ENCODE assay signal across 2 cellular contexts in the genomic region with DNA sequence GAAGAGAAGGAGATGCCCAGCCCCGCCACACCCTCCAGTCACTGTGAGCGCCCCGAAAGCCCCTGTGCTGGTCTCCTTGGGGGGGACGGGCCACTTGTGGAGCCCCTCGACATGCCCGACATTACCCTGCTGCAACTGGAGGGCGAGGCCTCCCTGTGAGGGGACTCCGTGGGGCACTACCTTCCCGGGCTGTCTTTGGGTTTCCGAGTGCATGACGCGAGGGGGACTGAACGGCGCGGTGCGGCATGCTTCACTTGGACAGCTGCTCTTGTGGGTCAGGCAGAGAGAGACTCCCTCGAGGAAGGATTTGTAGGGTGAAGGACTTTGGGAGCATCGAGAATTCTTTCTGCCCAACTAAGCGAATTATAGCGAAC.
TF ChIP-seq lines count a peak whose summit lies in the region.

No MANE protein-coding gene starts in this region.

TF ChIP-seq in SK-N-SH, 30 proteins besides CTCF, POLR2A, EP300 and RAD21 (continued from another document):
- TF ChIP-seq, protein P1, sequence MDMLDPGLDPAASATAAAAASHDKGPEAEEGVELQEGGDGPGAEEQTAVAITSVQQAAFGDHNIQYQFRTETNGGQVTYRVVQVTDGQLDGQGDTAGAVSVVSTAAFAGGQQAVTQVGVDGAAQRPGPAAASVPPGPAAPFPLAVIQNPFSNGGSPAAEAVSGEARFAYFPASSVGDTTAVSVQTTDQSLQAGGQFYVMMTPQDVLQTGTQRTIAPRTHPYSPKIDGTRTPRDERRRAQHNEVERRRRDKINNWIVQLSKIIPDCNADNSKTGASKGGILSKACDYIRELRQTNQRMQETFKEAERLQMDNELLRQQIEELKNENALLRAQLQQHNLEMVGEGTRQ (IDR thresholded peaks at IDR 0.05; ENCODE audit: borderline replicate concordance, low read depth, low read length): no peak
- TF ChIP-seq, protein P2, sequence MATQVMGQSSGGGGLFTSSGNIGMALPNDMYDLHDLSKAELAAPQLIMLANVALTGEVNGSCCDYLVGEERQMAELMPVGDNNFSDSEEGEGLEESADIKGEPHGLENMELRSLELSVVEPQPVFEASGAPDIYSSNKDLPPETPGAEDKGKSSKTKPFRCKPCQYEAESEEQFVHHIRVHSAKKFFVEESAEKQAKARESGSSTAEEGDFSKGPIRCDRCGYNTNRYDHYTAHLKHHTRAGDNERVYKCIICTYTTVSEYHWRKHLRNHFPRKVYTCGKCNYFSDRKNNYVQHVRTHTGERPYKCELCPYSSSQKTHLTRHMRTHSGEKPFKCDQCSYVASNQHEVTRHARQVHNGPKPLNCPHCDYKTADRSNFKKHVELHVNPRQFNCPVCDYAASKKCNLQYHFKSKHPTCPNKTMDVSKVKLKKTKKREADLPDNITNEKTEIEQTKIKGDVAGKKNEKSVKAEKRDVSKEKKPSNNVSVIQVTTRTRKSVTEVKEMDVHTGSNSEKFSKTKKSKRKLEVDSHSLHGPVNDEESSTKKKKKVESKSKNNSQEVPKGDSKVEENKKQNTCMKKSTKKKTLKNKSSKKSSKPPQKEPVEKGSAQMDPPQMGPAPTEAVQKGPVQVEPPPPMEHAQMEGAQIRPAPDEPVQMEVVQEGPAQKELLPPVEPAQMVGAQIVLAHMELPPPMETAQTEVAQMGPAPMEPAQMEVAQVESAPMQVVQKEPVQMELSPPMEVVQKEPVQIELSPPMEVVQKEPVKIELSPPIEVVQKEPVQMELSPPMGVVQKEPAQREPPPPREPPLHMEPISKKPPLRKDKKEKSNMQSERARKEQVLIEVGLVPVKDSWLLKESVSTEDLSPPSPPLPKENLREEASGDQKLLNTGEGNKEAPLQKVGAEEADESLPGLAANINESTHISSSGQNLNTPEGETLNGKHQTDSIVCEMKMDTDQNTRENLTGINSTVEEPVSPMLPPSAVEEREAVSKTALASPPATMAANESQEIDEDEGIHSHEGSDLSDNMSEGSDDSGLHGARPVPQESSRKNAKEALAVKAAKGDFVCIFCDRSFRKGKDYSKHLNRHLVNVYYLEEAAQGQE (IDR thresholded peaks at IDR 0.05; ENCODE audit: low read depth, low read length): no peak
- TF ChIP-seq FOSL2 (IDR thresholded peaks at IDR 0.05; ENCODE audit: borderline replicate concordance, low read depth): no peak
- TF ChIP-seq, protein P3, sequence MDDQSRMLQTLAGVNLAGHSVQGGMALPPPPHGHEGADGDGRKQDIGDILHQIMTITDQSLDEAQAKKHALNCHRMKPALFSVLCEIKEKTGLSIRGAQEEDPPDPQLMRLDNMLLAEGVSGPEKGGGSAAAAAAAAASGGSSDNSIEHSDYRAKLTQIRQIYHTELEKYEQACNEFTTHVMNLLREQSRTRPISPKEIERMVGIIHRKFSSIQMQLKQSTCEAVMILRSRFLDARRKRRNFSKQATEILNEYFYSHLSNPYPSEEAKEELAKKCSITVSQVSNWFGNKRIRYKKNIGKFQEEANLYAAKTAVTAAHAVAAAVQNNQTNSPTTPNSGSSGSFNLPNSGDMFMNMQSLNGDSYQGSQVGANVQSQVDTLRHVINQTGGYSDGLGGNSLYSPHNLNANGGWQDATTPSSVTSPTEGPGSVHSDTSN (IDR thresholded peaks at IDR 0.05): no peak
- TF ChIP-seq GABPA (IDR thresholded peaks at IDR 0.05; ENCODE audit: low read depth): no peak
- TF ChIP-seq NRF1 (IDR thresholded peaks at IDR 0.05; ENCODE audit: low read depth, low read length): no peak
- no peak for TF ChIP-seq MXI1 (IDR thresholded peaks at IDR 0.05; ENCODE audit: low read depth, low read length)
- TF ChIP-seq, protein P4, sequence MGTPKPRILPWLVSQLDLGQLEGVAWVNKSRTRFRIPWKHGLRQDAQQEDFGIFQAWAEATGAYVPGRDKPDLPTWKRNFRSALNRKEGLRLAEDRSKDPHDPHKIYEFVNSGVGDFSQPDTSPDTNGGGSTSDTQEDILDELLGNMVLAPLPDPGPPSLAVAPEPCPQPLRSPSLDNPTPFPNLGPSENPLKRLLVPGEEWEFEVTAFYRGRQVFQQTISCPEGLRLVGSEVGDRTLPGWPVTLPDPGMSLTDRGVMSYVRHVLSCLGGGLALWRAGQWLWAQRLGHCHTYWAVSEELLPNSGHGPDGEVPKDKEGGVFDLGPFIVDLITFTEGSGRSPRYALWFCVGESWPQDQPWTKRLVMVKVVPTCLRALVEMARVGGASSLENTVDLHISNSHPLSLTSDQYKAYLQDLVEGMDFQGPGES (IDR thresholded peaks at IDR 0.05; ENCODE audit: low read depth, low read length): no peak
- no peak for TF ChIP-seq RXRA (IDR thresholded peaks at IDR 0.05; ENCODE audit: borderline replicate concordance, low read depth)
- no peak for TF ChIP-seq TEAD4 (IDR thresholded peaks at IDR 0.05; ENCODE audit: borderline replicate concordance, insufficient read depth)
- TF ChIP-seq SIN3A (IDR thresholded peaks at IDR 0.05; ENCODE audit: borderline replicate concordance, low read depth, low read length): no peak

TF ChIP-seq in SK-N-SH treated with all-trans-retinoic acid at 6 μM for 48 hours, 23 proteins besides CTCF, POLR2A, EP300 and RAD21 (continued from another document):
- TF ChIP-seq, protein P5, sequence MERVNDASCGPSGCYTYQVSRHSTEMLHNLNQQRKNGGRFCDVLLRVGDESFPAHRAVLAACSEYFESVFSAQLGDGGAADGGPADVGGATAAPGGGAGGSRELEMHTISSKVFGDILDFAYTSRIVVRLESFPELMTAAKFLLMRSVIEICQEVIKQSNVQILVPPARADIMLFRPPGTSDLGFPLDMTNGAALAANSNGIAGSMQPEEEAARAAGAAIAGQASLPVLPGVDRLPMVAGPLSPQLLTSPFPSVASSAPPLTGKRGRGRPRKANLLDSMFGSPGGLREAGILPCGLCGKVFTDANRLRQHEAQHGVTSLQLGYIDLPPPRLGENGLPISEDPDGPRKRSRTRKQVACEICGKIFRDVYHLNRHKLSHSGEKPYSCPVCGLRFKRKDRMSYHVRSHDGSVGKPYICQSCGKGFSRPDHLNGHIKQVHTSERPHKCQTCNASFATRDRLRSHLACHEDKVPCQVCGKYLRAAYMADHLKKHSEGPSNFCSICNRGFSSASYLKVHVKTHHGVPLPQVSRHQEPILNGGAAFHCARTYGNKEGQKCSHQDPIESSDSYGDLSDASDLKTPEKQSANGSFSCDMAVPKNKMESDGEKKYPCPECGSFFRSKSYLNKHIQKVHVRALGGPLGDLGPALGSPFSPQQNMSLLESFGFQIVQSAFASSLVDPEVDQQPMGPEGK (CRISPR knock-in tag; IDR thresholded peaks at IDR 0.05; ENCODE audit: borderline replicate concordance): no peak
- TF ChIP-seq, protein P6, sequence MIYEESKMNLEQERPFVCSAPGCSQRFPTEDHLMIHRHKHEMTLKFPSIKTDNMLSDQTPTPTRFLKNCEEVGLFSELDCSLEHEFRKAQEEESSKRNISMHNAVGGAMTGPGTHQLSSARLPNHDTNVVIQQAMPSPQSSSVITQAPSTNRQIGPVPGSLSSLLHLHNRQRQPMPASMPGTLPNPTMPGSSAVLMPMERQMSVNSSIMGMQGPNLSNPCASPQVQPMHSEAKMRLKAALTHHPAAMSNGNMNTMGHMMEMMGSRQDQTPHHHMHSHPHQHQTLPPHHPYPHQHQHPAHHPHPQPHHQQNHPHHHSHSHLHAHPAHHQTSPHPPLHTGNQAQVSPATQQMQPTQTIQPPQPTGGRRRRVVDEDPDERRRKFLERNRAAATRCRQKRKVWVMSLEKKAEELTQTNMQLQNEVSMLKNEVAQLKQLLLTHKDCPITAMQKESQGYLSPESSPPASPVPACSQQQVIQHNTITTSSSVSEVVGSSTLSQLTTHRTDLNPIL (CRISPR knock-in tag; IDR thresholded peaks at IDR 0.05; ENCODE audit: low read depth): no peak
- TF ChIP-seq, protein P7, sequence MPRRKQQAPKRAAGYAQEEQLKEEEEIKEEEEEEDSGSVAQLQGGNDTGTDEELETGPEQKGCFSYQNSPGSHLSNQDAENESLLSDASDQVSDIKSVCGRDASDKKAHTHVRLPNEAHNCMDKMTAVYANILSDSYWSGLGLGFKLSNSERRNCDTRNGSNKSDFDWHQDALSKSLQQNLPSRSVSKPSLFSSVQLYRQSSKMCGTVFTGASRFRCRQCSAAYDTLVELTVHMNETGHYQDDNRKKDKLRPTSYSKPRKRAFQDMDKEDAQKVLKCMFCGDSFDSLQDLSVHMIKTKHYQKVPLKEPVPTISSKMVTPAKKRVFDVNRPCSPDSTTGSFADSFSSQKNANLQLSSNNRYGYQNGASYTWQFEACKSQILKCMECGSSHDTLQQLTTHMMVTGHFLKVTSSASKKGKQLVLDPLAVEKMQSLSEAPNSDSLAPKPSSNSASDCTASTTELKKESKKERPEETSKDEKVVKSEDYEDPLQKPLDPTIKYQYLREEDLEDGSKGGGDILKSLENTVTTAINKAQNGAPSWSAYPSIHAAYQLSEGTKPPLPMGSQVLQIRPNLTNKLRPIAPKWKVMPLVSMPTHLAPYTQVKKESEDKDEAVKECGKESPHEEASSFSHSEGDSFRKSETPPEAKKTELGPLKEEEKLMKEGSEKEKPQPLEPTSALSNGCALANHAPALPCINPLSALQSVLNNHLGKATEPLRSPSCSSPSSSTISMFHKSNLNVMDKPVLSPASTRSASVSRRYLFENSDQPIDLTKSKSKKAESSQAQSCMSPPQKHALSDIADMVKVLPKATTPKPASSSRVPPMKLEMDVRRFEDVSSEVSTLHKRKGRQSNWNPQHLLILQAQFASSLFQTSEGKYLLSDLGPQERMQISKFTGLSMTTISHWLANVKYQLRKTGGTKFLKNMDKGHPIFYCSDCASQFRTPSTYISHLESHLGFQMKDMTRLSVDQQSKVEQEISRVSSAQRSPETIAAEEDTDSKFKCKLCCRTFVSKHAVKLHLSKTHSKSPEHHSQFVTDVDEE (CRISPR knock-in tag; IDR thresholded peaks at IDR 0.05): no peak
- TF ChIP-seq ZFP3 (CRISPR knock-in tag; IDR thresholded peaks at IDR 0.05) (no peak), ZNF565 (CRISPR knock-in tag; conservative IDR thresholded peaks at IDR 0.05; ENCODE audit: low read depth) (no peak), BACH2 (CRISPR knock-in tag; IDR thresholded peaks at IDR 0.05; ENCODE audit: borderline replicate concordance) (no peak), SNAI2 (CRISPR knock-in tag; IDR thresholded peaks at IDR 0.05) (no peak)
- TF ChIP-seq, protein P8, sequence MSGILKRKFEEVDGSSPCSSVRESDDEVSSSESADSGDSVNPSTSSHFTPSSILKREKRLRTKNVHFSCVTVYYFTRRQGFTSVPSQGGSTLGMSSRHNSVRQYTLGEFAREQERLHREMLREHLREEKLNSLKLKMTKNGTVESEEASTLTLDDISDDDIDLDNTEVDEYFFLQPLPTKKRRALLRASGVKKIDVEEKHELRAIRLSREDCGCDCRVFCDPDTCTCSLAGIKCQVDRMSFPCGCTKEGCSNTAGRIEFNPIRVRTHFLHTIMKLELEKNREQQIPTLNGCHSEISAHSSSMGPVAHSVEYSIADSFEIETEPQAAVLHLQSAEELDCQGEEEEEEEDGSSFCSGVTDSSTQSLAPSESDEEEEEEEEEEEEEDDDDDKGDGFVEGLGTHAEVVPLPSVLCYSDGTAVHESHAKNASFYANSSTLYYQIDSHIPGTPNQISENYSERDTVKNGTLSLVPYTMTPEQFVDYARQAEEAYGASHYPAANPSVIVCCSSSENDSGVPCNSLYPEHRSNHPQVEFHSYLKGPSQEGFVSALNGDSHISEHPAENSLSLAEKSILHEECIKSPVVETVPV (CRISPR knock-in tag; IDR thresholded peaks at IDR 0.05): no peak
